In genomic region chr1:93603106-93603505, GRCh38 we compare ENCODE assay signal across 15 cellular contexts.
DNase-seq lines count a peak whose midpoint lies in the region; TF ChIP-seq lines count a peak whose summit lies in the region.
"Had no signal": no experiment of that assay in that cellular context is flagged by ENCODE, and none has a peak within 500 bp of the region (broad histone marks: within the 10 kb centered on the region; RNA-seq: fewer than 3 reads in every experiment).

No MANE protein-coding gene starts in this region.

- H3K4me3 Mint-ChIP-seq in glutamatergic neuron (ENCODE audit: unreplicated experiment), result peak overlapping the region; percentile 37
- H3K4me3 Mint-ChIP-seq: CD14-positive monocyte; CD8-positive, alpha-beta T cell; GM23338 had no signal

- peak overlapping the region; percentile 78 for H2AK5ac ChIP-seq in trophoblast cell (ENCODE audit: low read length)

- peaks cover 32% of the 10 kb centered on the region for H3K79me1 ChIP-seq in trophoblast cell (ENCODE audit: low read length)

- H3K4me2 ChIP-seq in trophoblast cell (ENCODE audit: low read length), result no peak overlapping the region
- H3K4me2 ChIP-seq: GM23338 had no signal

- no CpG with 5 or more reads among the region's 3 CpGs for WGBS in trophoblast cell (ENCODE audit: extremely low coverage, insufficient coverage, insufficient read length)

- H3K4me1 Mint-ChIP-seq in glutamatergic neuron (ENCODE audit: low read depth, unreplicated experiment), result peaks cover 66% of the 10 kb centered on the region
- H3K4me1 Mint-ChIP-seq: CD14-positive monocyte had no signal

- H3K36me3 Mint-ChIP-seq in glutamatergic neuron (ENCODE audit: unreplicated experiment), result peaks cover 19% of the 10 kb centered on the region
- H3K36me3 Mint-ChIP-seq: CD14-positive monocyte; CD8-positive, alpha-beta T cell had no signal

- H3K9me3 ChIP-seq in HEK293 (ENCODE audit: control insufficient read depth, insufficient read depth, low read depth, low read length), result no peaks in the 10 kb centered on the region
- H3K9me3 ChIP-seq in trophoblast cell (ENCODE audit: insufficient read depth, low read depth, low read length), result no peaks in the 10 kb centered on the region
- no peaks in the 10 kb centered on the region for H3K9me3 ChIP-seq in skeletal muscle tissue (ENCODE audit: control insufficient read depth in 3 of 3, low read length in 3 of 3)

- no peak overlapping the region for H4K12ac ChIP-seq in trophoblast cell (ENCODE audit: low read depth, low read length)

- POLR2A ChIA-PET in HEK293 (lab: Yijun Ruan, JAX), result no interaction called here

- peak overlapping the region; percentile 6 for H2AFZ ChIP-seq in trophoblast cell (ENCODE audit: insufficient read depth, low read length, poor library complexity)
- H2AFZ ChIP-seq: GM23338 had no signal

- 0 out of 2 replicates have a peak, but pooled peaks cover 3% of the 10 kb centered on the region for H3K4me1 ChIP-seq in HEK293 (ENCODE audit: control insufficient read depth, insufficient read depth, low read length)
- peaks cover 38 to 51% of the 10 kb centered on the region in 2 experiments for H3K4me1 ChIP-seq in trophoblast cell (ENCODE audit: control insufficient read depth in 1 of 2, insufficient read depth in 2 of 2, low read length in 2 of 2)
- peaks cover 74 to 80% (median 77%) of the 10 kb centered on the region in 3 donors for H3K4me1 ChIP-seq in skeletal muscle tissue (ENCODE audit: control insufficient read depth in 3 of 3, insufficient read depth in 3 of 3, low read length in 3 of 3)

- TF ChIP-seq CTCF in HEK293 (tag by site-specific recombination; IDR thresholded peaks at IDR 0.05) (no peak), glutamatergic neuron (IDR thresholded peaks at IDR 0.05; ENCODE audit: partially characterized antibody, unreplicated experiment) (no peak)

- peak overlapping the region; percentile 63 for H3K18ac ChIP-seq in trophoblast cell (ENCODE audit: low read length)

- CTCF ChIA-PET in HEK293 (lab: Yijun Ruan, JAX), result no interaction called here

- H3K27me3 Mint-ChIP-seq in glutamatergic neuron (ENCODE audit: unreplicated experiment), result peaks cover 23% of the 10 kb centered on the region

- TF ChIP-seq POLR2A in erythroblast (IDR thresholded peaks at IDR 0.05; ENCODE audit: low read length), result no peak

- peak overlapping the region; percentile 85 for H3K4ac ChIP-seq in trophoblast cell (ENCODE audit: low read depth, low read length)

- H2BK12ac ChIP-seq in trophoblast cell (ENCODE audit: low read length), result peak overlapping the region; percentile 96

- H3K27me3 ChIP-seq in trophoblast cell (ENCODE audit: insufficient read depth, low read length), result no peaks in the 10 kb centered on the region
- no peaks in the 10 kb centered on the region for H3K27me3 ChIP-seq in skeletal muscle tissue (ENCODE audit: control insufficient read depth in 3 of 3, insufficient read depth in 3 of 3, low read length in 3 of 3)

- peak overlapping the region; percentile 40 for H4K8ac ChIP-seq in trophoblast cell (ENCODE audit: low read depth, low read length)

- no peak overlapping the region for H3K23ac ChIP-seq in trophoblast cell (ENCODE audit: low read length)

- peak overlapping the region; percentile 96 for H3K27ac Mint-ChIP-seq in glutamatergic neuron (ENCODE audit: unreplicated experiment)
- H3K27ac Mint-ChIP-seq: CD14-positive monocyte; CD8-positive, alpha-beta T cell; GM23338 had no signal

- H3K4me3 ChIP-seq in HEK293 (ENCODE audit: low read depth, low read length) (no peak overlapping the region), trophoblast cell (ENCODE audit: low read depth, low read length) (no peak overlapping the region), skeletal muscle tissue (ENCODE audit: low read length in 3 of 3) (no peak overlapping the region)
- H3K4me3 ChIP-seq: GM23338 had no signal

- H3K79me2 ChIP-seq in trophoblast cell (ENCODE audit: control insufficient read depth, insufficient read depth, low read length, poor library complexity), result peaks cover 12% of the 10 kb centered on the region

- H4K91ac ChIP-seq in trophoblast cell (ENCODE audit: low read depth, low read length), result peak overlapping the region; percentile 82

- peak overlapping the region; percentile 79 for H3K14ac ChIP-seq in trophoblast cell (ENCODE audit: low read length)

- H2BK120ac ChIP-seq in trophoblast cell (ENCODE audit: insufficient read depth, low read length, poor library complexity), result peak overlapping the region; percentile 88

- H3K36me3 ChIP-seq in HEK293 (ENCODE audit: control insufficient read depth in 2 of 2, insufficient read depth in 1 of 2, low read length in 2 of 2) (no peaks in the 10 kb centered on the region), trophoblast cell (ENCODE audit: control insufficient read depth in 1 of 2, insufficient read depth in 2 of 2, low read length in 2 of 2) (no peaks in the 10 kb centered on the region), skeletal muscle tissue (ENCODE audit: control insufficient read depth in 3 of 3, insufficient read depth in 3 of 3, low read length in 3 of 3) (no peaks in the 10 kb centered on the region)

- DNase-seq in glutamatergic neuron (peak; percentile 49), trophoblast cell (no peak), erythroblast (lab: John Stamatoyannopoulos, UW) (no peak), AG08395 (ENCODE audit: low spot score) (no peak), NCI-H345 (lab: John Stamatoyannopoulos, UW) (no peak)
- DNase-seq: CD8-positive, alpha-beta T cell; COR-L47; DMS153; DMS79 treated with DMSO at 0.1 percent for 48 hours; EL; H7 had no signal

- no peak overlapping the region for H3K27ac ChIP-seq in HEK293 (ENCODE audit: extremely low read depth, low read depth, low read length)
- H3K27ac ChIP-seq in trophoblast cell (ENCODE audit: low read depth, low read length), result peak overlapping the region; percentile 54
- peak overlapping the region; percentile 1 for H3K27ac ChIP-seq in skeletal muscle tissue (ENCODE audit: low read depth, low read length)

- H3K9me3 Mint-ChIP-seq in glutamatergic neuron (ENCODE audit: unreplicated experiment), result peaks cover 37% of the 10 kb centered on the region
- H3K9me3 Mint-ChIP-seq: CD8-positive, alpha-beta T cell; GM23338 had no signal

- H3K9ac ChIP-seq in trophoblast cell (ENCODE audit: low read length) (no peak overlapping the region), skeletal muscle tissue (ENCODE audit: low read depth in 1 of 3, low read length in 3 of 3) (peak overlapping the region in 1 of 3 donors; percentile 54)

- peak overlapping the region; percentile 53 for H2BK5ac ChIP-seq in trophoblast cell (ENCODE audit: low read depth, low read length, poor library complexity)

TF ChIP-seq in HEK293, 187 proteins besides CTCF, POLR2A, EP300 and RAD21:
- TF ChIP-seq ELK4 (IDR thresholded peaks at IDR 0.05; ENCODE audit: borderline replicate concordance, low read depth, low read length) (no peak), ZNF133 (tag by site-specific recombination; IDR thresholded peaks at IDR 0.05) (peak; percentile 79)
